Comparison of ENCODE assay signal across 26 cellular contexts in the genomic region with DNA sequence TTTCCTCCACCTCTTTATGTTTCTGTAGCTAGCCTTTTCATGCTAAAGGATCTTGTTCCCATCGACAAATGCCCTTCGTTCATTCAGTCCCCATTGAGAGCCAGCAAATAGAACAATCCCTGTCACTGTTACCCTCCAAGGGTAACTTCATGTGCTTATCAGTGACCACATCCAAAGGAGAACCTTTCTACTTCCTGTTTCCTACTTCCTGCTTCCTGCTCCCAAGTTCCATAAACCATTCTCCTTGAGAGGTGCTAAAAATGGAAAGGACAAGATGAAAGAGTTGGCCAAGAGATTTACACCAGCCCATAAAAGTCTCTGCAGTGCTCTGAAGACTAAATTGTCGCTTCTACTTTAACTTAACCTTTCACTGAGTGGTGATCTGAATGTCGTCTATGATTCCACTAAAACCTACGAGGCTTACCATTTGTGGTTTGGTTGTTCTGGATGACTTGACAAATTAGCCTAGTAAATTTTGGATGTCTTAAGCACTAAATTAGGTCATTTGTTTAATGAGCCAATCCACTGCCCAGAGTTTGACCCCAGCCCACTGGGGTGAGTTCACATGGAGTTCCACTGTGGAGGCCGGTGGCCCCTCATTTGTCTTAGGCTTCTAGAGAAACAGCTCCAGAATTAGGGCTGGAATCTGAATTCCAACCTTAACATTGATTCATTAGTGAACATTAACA.
DNase-seq lines count a peak whose midpoint lies in the region; ATAC-seq, FAIRE-seq and TF ChIP-seq lines count a peak whose summit lies in the region.
"Had no signal": no experiment of that assay in that cellular context is flagged by ENCODE, and none has a peak within 500 bp of the region (broad histone marks: within the 10 kb centered on the region; RNA-seq: fewer than 3 reads in every experiment).

No MANE protein-coding gene starts in this region.

- H3K27ac Mint-ChIP-seq in neural crest cell (ENCODE audit: unreplicated experiment) = peak overlapping the region; percentile 54
- H3K27ac Mint-ChIP-seq: activated B cell treated with CpG ODN at 0.5 μM for 24 hours; activated naive CD8-positive, alpha-beta T cell; naive thymus-derived CD4-positive, alpha-beta T cell had no signal

- no peaks in the 10 kb centered on the region for H3K36me3 Mint-ChIP-seq in neural crest cell (ENCODE audit: low read depth)
- H3K36me3 Mint-ChIP-seq: activated naive CD8-positive, alpha-beta T cell; CD4-positive, CD25-positive, alpha-beta regulatory T cell; naive thymus-derived CD4-positive, alpha-beta T cell had no signal

- no peak for TF ChIP-seq CTCF in K562 (IDR thresholded peaks at IDR 0.05 in 2 of 3, conservative IDR thresholded peaks at IDR 0.05 in 1 of 3; ENCODE audit: insufficient read depth in 2 of 3, low read depth in 1 of 3, low read length in 3 of 3)
- no peak for TF ChIP-seq CTCF in neural crest cell (conservative IDR thresholded peaks at IDR 0.05)

- no peak for FAIRE-seq in K562 (lab: Jason Lieb, UNC)

- no peak for TF ChIP-seq POLR2A in K562 (conservative IDR thresholded peaks at IDR 0.05)

- intact Hi-C loops in K562 (cut with micrococcal nuclease) = no loop called here

- no peak overlapping the region for H3K4me3 ChIP-seq in BLaER1 treated with 17β-estradiol and CSF1 and Interleukin-3, amounts not matched to agents 10 nM and 100 nM
- H3K4me3 ChIP-seq in K562 = no peak overlapping the region
- H3K4me3 ChIP-seq: HAP-1, ovary had no signal

- H3K27ac ChIP-seq in BLaER1 treated with 17β-estradiol and CSF1 and Interleukin-3, amounts not matched to agents 10 nM and 100 nM = no peak overlapping the region
- no peak overlapping the region for H3K27ac ChIP-seq in K562 (ENCODE audit: extremely low read depth, low read depth, low read length)
- H3K27ac ChIP-seq: foreskin keratinocyte, ovary had no signal

- H3K4me1 Mint-ChIP-seq in neural crest cell = peaks cover 38% of the 10 kb centered on the region
- H3K4me1 Mint-ChIP-seq: activated B cell treated with CpG ODN at 0.5 μM for 24 hours; CD4-positive, CD25-positive, alpha-beta regulatory T cell had no signal

- CTCF ChIA-PET in K562 (lab: Yijun Ruan, JAX; ENCODE audit: low intra/inter-chr PET ratio) = no interaction called here

- DNase-seq in KBM-7 = peak; percentile 5
- DNase-seq in K562 (ENCODE audit: extremely low read depth in 1 of 4, low spot score in 3 of 4) = no peak
- no peak for DNase-seq in neural crest cell (ENCODE audit: low read depth, low spot score)
- DNase-seq in cerebellar cortex (ENCODE audit: low spot score) = no peak
- no peak for DNase-seq in NCI-H774 (lab: John Stamatoyannopoulos, UW)
- no peak for DNase-seq in DMS 273 (lab: John Stamatoyannopoulos, UW; ENCODE audit: unreplicated experiment)
- DNase-seq: activated B cell treated with CpG ODN at 0.5 μM for 24 hours; activated CD4-positive, alpha-beta T cell treated with anti-CD3 and anti-CD28 coated beads, Interleukin-2, amount 50 U/mL, for 4 hours; CD4-positive, CD25-positive, alpha-beta regulatory T cell; erythroblast; foreskin keratinocyte; left colon; mesendoderm; naive thymus-derived CD4-positive, alpha-beta T cell; NCI-H187 treated with DMSO at 0.1 percent for 48 hours; NCI-H2227 treated with DMSO at 0.1 percent for 48 hours; ovary; PC-3; right cardiac atrium; Right ventricle myocardium superior; stimulated activated naive CD8-positive, alpha-beta T cell treated with anti-CD3 and anti-CD28 coated beads, Interleukin-15, Interleukin-2, amounts not matched to agents 100 U/mL and 50 U/mL, for 24 hours; T1000 had no signal

- WGBS in K562 (ENCODE audit: insufficient coverage, low coverage, missing lambda C conversion rate) = 2% methylated on average over 6 of the region's 6 CpGs

- POLR2A ChIA-PET in K562 (lab: Yijun Ruan, JAX) = interaction anchor here (0.9 kb wide), 1 partner anchor 13 kb away, joined by 3 read pairs; no protein-coding TSS in a partner anchor

- ATAC-seq in K562 (no peak), HG03442 (IDR thresholded peaks at IDR 0.05; ENCODE audit: unreplicated experiment) (no peak)
- ATAC-seq: foreskin keratinocyte; left colon; naive thymus-derived CD4-positive, alpha-beta T cell; PC-3; right cardiac atrium; stimulated activated naive CD8-positive, alpha-beta T cell treated with anti-CD3 and anti-CD28 coated beads, Interleukin-15, Interleukin-2, amounts not matched to agents 100 U/mL and 50 U/mL, for 24 hours had no signal

- in situ Hi-C loops in KBM-7 (cut with MboI; ENCODE audit: low pct_unique_long_range_greater_than_20kb, low sequenced_read_pairs) (no loop called here), K562 (cut with MboI) (no loop called here)

- no peak for TF ChIP-seq EP300 in K562 (IDR thresholded peaks at IDR 0.05; ENCODE audit: low read length)

- H3K36me3 ChIP-seq in BLaER1 treated with 17β-estradiol and CSF1 and Interleukin-3, amounts not matched to agents 10 nM and 100 nM = no peaks in the 10 kb centered on the region
- no peaks in the 10 kb centered on the region for H3K36me3 ChIP-seq in K562 (ENCODE audit: control insufficient read depth, insufficient read depth, low read length)
- H3K36me3 ChIP-seq: HAP-1, ovary had no signal

- H4K20me1 ChIP-seq in BLaER1 treated with 17β-estradiol and CSF1 and Interleukin-3, amounts not matched to agents 10 nM and 100 nM = no peaks in the 10 kb centered on the region
- H4K20me1 ChIP-seq in K562 (replicated peaks; ENCODE audit: control insufficient read depth, insufficient read depth, low read length) = no peaks in the 10 kb centered on the region; the same call in 1 of the 2 replicates

- TF ChIP-seq RAD21 in K562 (CRISPR knock-in tag; conservative IDR thresholded peaks at IDR 0.05 in 1 of 2, IDR thresholded peaks at IDR 0.05 in 1 of 2) = no peak

- H3K9ac ChIP-seq in BLaER1 treated with 17β-estradiol and CSF1 and Interleukin-3, amounts not matched to agents 10 nM and 100 nM = no peak overlapping the region
- no peak overlapping the region for H3K9ac ChIP-seq in K562 (ENCODE audit: insufficient read depth in 1 of 2, low read depth in 2 of 2, low read length in 2 of 2)

- H3K9me1 ChIP-seq in K562 (ENCODE audit: control insufficient read depth, insufficient read depth, low read length) = no peaks in the 10 kb centered on the region

- no TSS peak for BruUV-seq in K562 (replicated peaks; lab: Mats Ljungman, UMichigan)

- no peaks in the 10 kb centered on the region for H3K27me3 ChIP-seq in BLaER1 treated with 17β-estradiol and CSF1 and Interleukin-3, amounts not matched to agents 10 nM and 100 nM
- peaks cover 2 to 38% of the 10 kb centered on the region in 2 experiments; a peak in 3 of 5 replicates for H3K27me3 ChIP-seq in K562 (ENCODE audit: control insufficient read depth in 2 of 2, insufficient read depth in 2 of 2, low read length in 2 of 2)
- H3K27me3 ChIP-seq: foreskin keratinocyte, ovary had no signal

- H3K27me3 Mint-ChIP-seq in neural crest cell (ENCODE audit: low read depth) = no peaks in the 10 kb centered on the region
- H3K27me3 Mint-ChIP-seq: activated naive CD8-positive, alpha-beta T cell; CD4-positive, CD25-positive, alpha-beta regulatory T cell had no signal

- H3K4me3 Mint-ChIP-seq in neural crest cell = no peak overlapping the region
- H3K4me3 Mint-ChIP-seq: activated B cell treated with CpG ODN at 0.5 μM for 24 hours; activated naive CD8-positive, alpha-beta T cell; CD4-positive, CD25-positive, alpha-beta regulatory T cell; naive thymus-derived CD4-positive, alpha-beta T cell had no signal

- peak overlapping the region in 8 of 11 experiments; percentile 15 to 41 (median 32); a peak in 13 of 22 replicates for H3K4me2 ChIP-seq in BLaER1 treated with 17β-estradiol and CSF1 and Interleukin-3, amounts not matched to agents 10 nM and 100 nM
- H3K4me2 ChIP-seq in K562 (ENCODE audit: insufficient read depth, low read length) = no peak overlapping the region

- H3K9me3 ChIP-seq in BLaER1 treated with 17β-estradiol and CSF1 and Interleukin-3, amounts not matched to agents 10 nM and 100 nM (replicated peaks in 1 of 11) = no peaks in the 10 kb centered on the region
- no peaks in the 10 kb centered on the region; the same call in 1 of the 2 replicates for H3K9me3 ChIP-seq in K562 (replicated peaks; ENCODE audit: control insufficient read depth, insufficient read depth, low read depth, low read length)
- H3K9me3 ChIP-seq: HAP-1, ovary had no signal

- H3K79me2 ChIP-seq in K562 (ENCODE audit: control insufficient read depth, insufficient read depth, low read length) = no peaks in the 10 kb centered on the region

- peaks cover 0 to 18% (median 14%) of the 10 kb centered on the region in 10 experiments; a peak in 15 of 20 replicates for H3K4me1 ChIP-seq in BLaER1 treated with 17β-estradiol and CSF1 and Interleukin-3, amounts not matched to agents 10 nM and 100 nM
- no peaks in the 10 kb centered on the region for H3K4me1 ChIP-seq in K562 (replicated peaks in 1 of 2; ENCODE audit: control insufficient read depth in 2 of 2, insufficient read depth in 2 of 2, low read length in 2 of 2)
- H3K4me1 ChIP-seq: foreskin keratinocyte, HAP-1 had no signal

- peak overlapping the region; percentile 56; the same call in 1 of the 2 replicates for H2AFZ ChIP-seq in K562 (ENCODE audit: low read depth, low read length)

- H3K9me3 Mint-ChIP-seq in neural crest cell = peaks cover 2% of the 10 kb centered on the region
- H3K9me3 Mint-ChIP-seq: activated B cell treated with CpG ODN at 0.5 μM for 24 hours; CD4-positive, CD25-positive, alpha-beta regulatory T cell had no signal
